In genomic region chr19:39406656-39407393, GRCh38 we compare ENCODE assay signal across 8 cellular contexts.
DNase-seq lines count a peak whose midpoint lies in the region; ATAC-seq lines count a peak whose summit lies in the region.

TSS of gene ZFP36 (plus strand) at chr19:39406847. CDS start at chr19:39406905, 58 bp downstream.

- peaks cover 86% of the 10 kb centered on the region for H3K36me3 Mint-ChIP-seq in central memory CD8-positive, alpha-beta T cell (ENCODE audit: insufficient read depth)

- peak; percentile 18 for ATAC-seq in GM21619 (IDR thresholded peaks at IDR 0.05; ENCODE audit: unreplicated experiment)
- ATAC-seq in central memory CD8-positive, alpha-beta T cell (replicated peaks; ENCODE audit: extremely low read depth, poor library complexity, severe bottlenecking) = peak; percentile 11
- ATAC-seq in GM19328 (IDR thresholded peaks at IDR 0.05; ENCODE audit: unreplicated experiment) = no peak

- peaks cover under 1% of the 10 kb centered on the region for H3K9me3 Mint-ChIP-seq in central memory CD8-positive, alpha-beta T cell

- peak within 1 kb of the TSS; percentile 100 for H3K27ac Mint-ChIP-seq in central memory CD8-positive, alpha-beta T cell (ENCODE audit: low read depth)

- peaks cover 69% of the 10 kb centered on the region for H3K4me1 Mint-ChIP-seq in central memory CD8-positive, alpha-beta T cell

- no peaks in the 10 kb centered on the region for H3K27me3 Mint-ChIP-seq in central memory CD8-positive, alpha-beta T cell

- peak within 1 kb of the TSS; percentile 80 for H3K4me3 Mint-ChIP-seq in central memory CD8-positive, alpha-beta T cell

- DNase-seq in C1 segment of cervical spinal cord (lab: John Stamatoyannopoulos, UW) (peak in 13 of 14 donors; percentile 24 to 94 (median 78)), NCI-H2227 treated with DMSO at 0.1 percent for 48 hours (lab: John Stamatoyannopoulos, UW) (peak; percentile 98), kidney glomerular epithelial cell (lab: John Stamatoyannopoulos, UW) (peak; percentile 68)
- DNase-seq in activated CD4-positive, CD25-positive, alpha-beta regulatory T cell treated with anti-CD3 and anti-CD28 coated beads, Interleukin-2, amount 50 U/mL, for 72 hours = peak; percentile 82
- DNase-seq in central memory CD8-positive, alpha-beta T cell (ENCODE audit: low spot score in 2 of 2) = peak; percentile 83 to 86
- DNase-seq in stimulated activated CD4-positive, alpha-beta T cell treated with anti-CD3 and anti-CD28 coated beads, Interleukin-1b, Interleukin-23, amount 100 ng/mL, for 1 hour (ENCODE audit: low read depth in 2 of 2) = peak; percentile 81 to 87
